30 cellular contexts compared by ENCODE assay signal in the genomic region with DNA sequence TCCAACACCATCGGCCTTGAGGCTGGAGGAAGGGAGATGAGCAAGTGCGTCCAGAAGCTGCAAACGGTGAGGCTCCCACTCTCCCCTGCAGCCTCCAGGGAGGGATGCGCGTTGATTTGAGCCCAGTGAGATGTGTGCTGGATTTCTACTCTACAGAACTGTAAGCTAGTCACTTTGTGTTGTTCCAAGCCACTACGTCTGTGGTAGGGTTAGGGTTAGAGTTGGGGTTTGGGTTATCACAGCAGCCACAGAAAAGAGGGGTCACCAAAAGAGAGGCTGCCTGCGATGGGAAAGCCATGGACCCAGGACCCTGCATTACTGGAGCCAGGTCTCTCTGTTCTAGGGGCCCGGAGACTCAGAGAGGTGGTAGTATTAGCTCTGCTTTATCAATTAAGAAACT.
"Had no signal": no experiment of that assay in that cellular context is flagged by ENCODE, and none has a peak within 500 bp of the region (broad histone marks: within the 10 kb centered on the region; RNA-seq: fewer than 3 reads in every experiment).

No MANE protein-coding gene starts in this region.

- H3K4me3 Mint-ChIP-seq: activated CD4-positive, alpha-beta memory T cell treated with anti-CD3 and anti-CD28 coated beads for 36 hours; activated CD4-positive, alpha-beta T cell treated with anti-CD3 and anti-CD28 coated beads for 36 hours; activated CD4-positive, alpha-beta T cell treated with anti-CD3 and anti-CD28 coated beads, Interleukin-2, amount 10 ng/mL, durations not matched to agents 24 days and 14 days; activated CD8-positive, alpha-beta T cell treated with anti-CD3 and anti-CD28 coated beads for 36 hours; activated naive CD4-positive, alpha-beta T cell treated with anti-CD3 and anti-CD28 coated beads, Interleukin-2, amount 10 ng/mL, durations not matched to agents 7 days and 5 days; activated naive CD4-positive, alpha-beta T cell treated with anti-CD3 and anti-CD28 coated beads, Interleukin-2, amount 50 U/mL, for 24 hours; activated naive CD8-positive, alpha-beta T cell; activated naive CD8-positive, alpha-beta T cell treated with anti-CD3 and anti-CD28 coated beads, Interleukin-2, amount 10 ng/mL, durations not matched to agents 7 days and 5 days; activated naive CD8-positive, alpha-beta T cell treated with anti-CD3 and anti-CD28 coated beads, Interleukin-2, amount 50 U/mL, for 24 hours; activated T-cell treated with anti-CD3 and anti-CD28 coated beads, Interleukin-2, amount 50 U/mL, for 24 hours; brain; T-helper 1 cell treated with Interleukin-12 subunit alpha and Interleukin-12 subunit beta and Interleukin-4 antibody, amounts not matched to agents 30 μg/mL and 1 μg/mL, for 36 hours; T-helper 2 cell treated with Interferon-gamma antibody and Interleukin-4, amounts not matched to agents 5 μg/mL and 100 μg/mL, for 36 hours; WTC11 had no signal

- H3K9me3 Mint-ChIP-seq: activated naive CD4-positive, alpha-beta T cell treated with anti-CD3 and anti-CD28 coated beads, Interleukin-2, amount 50 U/mL, for 24 hours; T-helper 2 cell treated with Interferon-gamma antibody and Interleukin-4, amounts not matched to agents 5 μg/mL and 100 μg/mL, for 36 hours had no signal

- H3K27ac Mint-ChIP-seq: activated CD4-positive, alpha-beta memory T cell treated with anti-CD3 and anti-CD28 coated beads for 36 hours; activated CD4-positive, alpha-beta T cell treated with anti-CD3 and anti-CD28 coated beads for 36 hours; activated CD4-positive, alpha-beta T cell treated with anti-CD3 and anti-CD28 coated beads, Interleukin-2, amount 10 ng/mL, durations not matched to agents 24 days and 14 days; activated CD8-positive, alpha-beta T cell treated with anti-CD3 and anti-CD28 coated beads for 36 hours; activated naive CD4-positive, alpha-beta T cell treated with anti-CD3 and anti-CD28 coated beads, Interleukin-2, amount 10 ng/mL, durations not matched to agents 7 days and 5 days; activated naive CD4-positive, alpha-beta T cell treated with anti-CD3 and anti-CD28 coated beads, Interleukin-2, amount 50 U/mL, for 24 hours; activated naive CD8-positive, alpha-beta T cell; activated naive CD8-positive, alpha-beta T cell treated with anti-CD3 and anti-CD28 coated beads, Interleukin-2, amount 10 ng/mL, durations not matched to agents 7 days and 5 days; activated naive CD8-positive, alpha-beta T cell treated with anti-CD3 and anti-CD28 coated beads, Interleukin-2, amount 50 U/mL, for 24 hours; activated T-cell treated with anti-CD3 and anti-CD28 coated beads, Interleukin-2, amount 50 U/mL, for 24 hours; activated T-helper 2 cell treated with anti-CD3 and anti-CD28 coated beads, Interferon-gamma antibody, Interleukin-2, Interleukin-4, amounts not matched to agents 10 μg/mL and 5 μg/mL and 100 μg/mL, durations not matched to agents 14 hours and 24 hours and 36 hours; T-helper 1 cell treated with Interleukin-12 subunit alpha and Interleukin-12 subunit beta and Interleukin-4 antibody, amounts not matched to agents 30 μg/mL and 1 μg/mL, for 36 hours; T-helper 2 cell treated with Interferon-gamma antibody and Interleukin-4, amounts not matched to agents 5 μg/mL and 100 μg/mL, for 36 hours; WTC11 had no signal

- H3K4me1 Mint-ChIP-seq: activated CD4-positive, alpha-beta T cell treated with anti-CD3 and anti-CD28 coated beads for 36 hours; activated CD4-positive, alpha-beta T cell treated with anti-CD3 and anti-CD28 coated beads, Interleukin-2, amount 10 ng/mL, durations not matched to agents 24 days and 14 days; activated naive CD4-positive, alpha-beta T cell treated with anti-CD3 and anti-CD28 coated beads, Interleukin-2, amount 10 ng/mL, durations not matched to agents 7 days and 5 days; activated naive CD4-positive, alpha-beta T cell treated with anti-CD3 and anti-CD28 coated beads, Interleukin-2, amount 50 U/mL, for 24 hours; activated naive CD8-positive, alpha-beta T cell treated with anti-CD3 and anti-CD28 coated beads, Interleukin-2, amount 10 ng/mL, durations not matched to agents 7 days and 5 days; activated naive CD8-positive, alpha-beta T cell treated with anti-CD3 and anti-CD28 coated beads, Interleukin-2, amount 50 U/mL, for 24 hours had no signal

- DNase-seq: activated CD4-positive, alpha-beta memory T cell treated with anti-CD3 and anti-CD28 coated beads for 36 hours; activated CD4-positive, alpha-beta T cell treated with anti-CD3 and anti-CD28 coated beads for 1 hour; activated CD4-positive, alpha-beta T cell treated with anti-CD3 and anti-CD28 coated beads for 36 hours; activated CD4-positive, alpha-beta T cell treated with anti-CD3 and anti-CD28 coated beads, Interleukin-2, amount 10 ng/mL, durations not matched to agents 24 days and 14 days; activated CD4-positive, alpha-beta T cell treated with anti-CD3 and anti-CD28 coated beads, Interleukin-2, amount 50 U/mL, for 1 hour; activated CD4-positive, alpha-beta T cell treated with anti-CD3 and anti-CD28 coated beads, Interleukin-2, amount 50 U/mL, for 4 hours; activated CD4-positive, CD25-positive, alpha-beta regulatory T cell; activated CD8-positive, alpha-beta memory T cell treated with anti-CD3 and anti-CD28 coated beads, Interleukin-2, amount 50 U/mL, for 4 hours; activated CD8-positive, alpha-beta T cell treated with anti-CD3 and anti-CD28 coated beads for 36 hours; activated gamma-delta T cell; activated naive CD4-positive, alpha-beta T cell treated with anti-CD3 and anti-CD28 coated beads, Interleukin-2, amount 10 ng/mL, durations not matched to agents 7 days and 5 days; activated naive CD4-positive, alpha-beta T cell treated with Interleukin-2 at 50 U/mL for 16 hours; activated naive CD8-positive, alpha-beta T cell treated with anti-CD3 and anti-CD28 coated beads, Interleukin-2, amount 10 ng/mL, durations not matched to agents 7 days and 5 days; activated naive CD8-positive, alpha-beta T cell treated with anti-CD3 and anti-CD28 coated beads, Interleukin-2, amount 50 U/mL, for 24 hours; activated T-cell treated with anti-CD3 and anti-CD28 coated beads, Interleukin-2, amount 50 U/mL, for 24 hours; activated T-cell treated with anti-CD3 and anti-CD28 coated beads, Interleukin-2, amount 50 U/mL, for 48 hours; amygdala; anterior cingulate cortex; central memory CD4-positive, alpha-beta T cell; SW 1271; T-helper 1 cell; T-helper 2 cell; T-helper 9 cell had no signal

- H3K27me3 Mint-ChIP-seq: brain had no signal

- H3K36me3 Mint-ChIP-seq: activated CD4-positive, alpha-beta memory T cell treated with anti-CD3 and anti-CD28 coated beads for 36 hours; activated naive CD4-positive, alpha-beta T cell treated with anti-CD3 and anti-CD28 coated beads, Interleukin-2, amount 10 ng/mL, durations not matched to agents 7 days and 5 days; activated naive CD4-positive, alpha-beta T cell treated with anti-CD3 and anti-CD28 coated beads, Interleukin-2, amount 50 U/mL, for 24 hours; activated naive CD8-positive, alpha-beta T cell; activated naive CD8-positive, alpha-beta T cell treated with anti-CD3 and anti-CD28 coated beads, Interleukin-2, amount 10 ng/mL, durations not matched to agents 7 days and 5 days; brain had no signal
